19 cellular contexts compared by ENCODE assay signal in genomic region chr7:35699906-35700305, GRCh38. TPM values are rescaled to one million over a fixed set of nuclear protein-coding genes. Genes with fewer than 3 reads are reported as not detected.
DNase-seq lines count a peak whose midpoint lies in the region; ATAC-seq, FAIRE-seq and TF ChIP-seq lines count a peak whose summit lies in the region.
"Had no signal": no experiment of that assay in that cellular context is flagged by ENCODE, and none has a peak within 500 bp of the region (broad histone marks: within the 10 kb centered on the region; RNA-seq: fewer than 3 reads in every experiment).

No MANE protein-coding gene starts in this region.

- H3K36me3 ChIP-seq in MM.1S (replicated peaks; ENCODE audit: insufficient read depth, low read length) (no peaks in the 10 kb centered on the region), HepG2 (replicated peaks in 1 of 2; ENCODE audit: control insufficient read depth in 1 of 2, insufficient read depth in 2 of 2, low read length in 2 of 2) (peaks cover 0 to 1% of the 10 kb centered on the region in 2 experiments; a peak in 1 of 5 replicates), lower lobe of right lung (no peaks in the 10 kb centered on the region)

- H3K9me2 ChIP-seq in MM.1S (replicated peaks; ENCODE audit: insufficient read depth, low read length), result no peaks in the 10 kb centered on the region

- peaks cover 48% of the 10 kb centered on the region for H3K4me1 Mint-ChIP-seq in activated T-cell treated with anti-CD3 and anti-CD28 coated beads, Interleukin-2, amount 50 U/mL, for 24 hours (ENCODE audit: low read depth)
- peaks cover 10% of the 10 kb centered on the region for H3K4me1 Mint-ChIP-seq in activated T-helper 17 cell treated with anti-CD3 and anti-CD28 coated beads, Interleukin-2, amount 50 U/mL, for 72 hours
- H3K4me1 Mint-ChIP-seq in neural crest cell, result peaks cover 14% of the 10 kb centered on the region

- H3K4me2 ChIP-seq in MM.1S (ENCODE audit: low read depth, low read length) (peak overlapping the region; percentile 21), HepG2 (ENCODE audit: low read depth, low read length) (no peak overlapping the region)
- H3K4me2 ChIP-seq: PC-9 had no signal

- H3K27me3 Mint-ChIP-seq in activated T-cell treated with anti-CD3 and anti-CD28 coated beads, Interleukin-2, amount 50 U/mL, for 24 hours, result no peaks in the 10 kb centered on the region
- H3K27me3 Mint-ChIP-seq in activated T-helper 17 cell treated with anti-CD3 and anti-CD28 coated beads, Interleukin-2, amount 50 U/mL, for 72 hours, result no peaks in the 10 kb centered on the region
- no peaks in the 10 kb centered on the region for H3K27me3 Mint-ChIP-seq in neural crest cell (ENCODE audit: low read depth)

- H3K9me3 Mint-ChIP-seq in activated T-cell treated with anti-CD3 and anti-CD28 coated beads, Interleukin-2, amount 50 U/mL, for 24 hours, result peaks cover 2% of the 10 kb centered on the region
- H3K9me3 Mint-ChIP-seq in activated T-helper 17 cell treated with anti-CD3 and anti-CD28 coated beads, Interleukin-2, amount 50 U/mL, for 72 hours, result no peaks in the 10 kb centered on the region
- peaks cover 2% of the 10 kb centered on the region for H3K9me3 Mint-ChIP-seq in neural crest cell

- POLR2A ChIA-PET in HepG2 (lab: Yijun Ruan, JAX), result interaction anchor here (0.6 to 1.5 kb wide), 3 partner anchors 101 to 553 kb away, joined by 3 to 5 read pairs (median 3); partner anchors contain the start of gene SEPTIN7

- H3K27ac ChIP-seq in MM.1S (ENCODE audit: low read length) (peak overlapping the region; percentile 45; the same call in 1 of the 2 replicates), HepG2 (ENCODE audit: extremely low read length, insufficient read depth, low read length) (no peak overlapping the region), lower lobe of right lung (no peak overlapping the region)
- H3K27ac ChIP-seq: PC-9, RWPE1 had no signal

- CTCF ChIA-PET in HepG2 (lab: Yijun Ruan, JAX; ENCODE audit: low intra/inter-chr PET ratio, low total read pairs), result no interaction called here

- no peak for TF ChIP-seq RAD21 in HepG2 (CRISPR knock-in tag; IDR thresholded peaks at IDR 0.05)

- intact Hi-C loops in HepG2 (cut with micrococcal nuclease; ENCODE audit: unreplicated experiment), result loop anchor here (10.0 kb wide), 1 partner anchor 945 kb away; no protein-coding TSS in a partner anchor
- intact Hi-C loops in lower lobe of right lung (cut with DNase I), result no loop called here

- BruUV-seq in HepG2 (replicated peaks; lab: Mats Ljungman, UMichigan), result no TSS peak

- WGBS in HepG2 (ENCODE audit: low lambda C conversion rate), result 88% methylated on average over 2 of the region's 2 CpGs

- no peak overlapping the region for H3K4me3 ChIP-seq in MM.1S (ENCODE audit: low read length)
- no peak overlapping the region for H3K4me3 ChIP-seq in HepG2 (replicated peaks in 1 of 3; ENCODE audit: insufficient read depth in 1 of 3, low read depth in 2 of 3, low read length in 3 of 3)
- H3K4me3 ChIP-seq in lower lobe of right lung, result no peak overlapping the region
- H3K4me3 ChIP-seq: PC-9 had no signal

- no peak overlapping the region for H3K4me3 Mint-ChIP-seq in activated T-cell treated with anti-CD3 and anti-CD28 coated beads, Interleukin-2, amount 50 U/mL, for 24 hours
- H3K4me3 Mint-ChIP-seq in activated T-helper 17 cell treated with anti-CD3 and anti-CD28 coated beads, Interleukin-2, amount 50 U/mL, for 72 hours, result peak overlapping the region; percentile 24
- H3K4me3 Mint-ChIP-seq in neural crest cell, result peak overlapping the region; percentile 31
- H3K4me3 Mint-ChIP-seq: CD14-positive monocyte had no signal

- H3K79me2 ChIP-seq in MM.1S (ENCODE audit: low read length) (0 out of 2 replicates have a peak, but pooled peaks cover 5% of the 10 kb centered on the region), HepG2 (ENCODE audit: insufficient read depth, low read length) (peaks cover 10% of the 10 kb centered on the region)

- in situ Hi-C loops in HepG2 (cut with HindIII; ENCODE audit: extremely low pct_ligation_motif_present, low pct_unique_long_range_greater_than_20kb), result loop anchor here (25.0 kb wide), 1 partner anchor 612 kb away; no protein-coding TSS in a partner anchor

- no peak for ATAC-seq in activated T-helper 17 cell treated with anti-CD3 and anti-CD28 coated beads, Interleukin-2, amount 50 U/mL, for 72 hours (replicated peaks)
- ATAC-seq in HepG2 (no peak), lower lobe of right lung (no peak)

- H3K4me1 ChIP-seq in MM.1S (ENCODE audit: low read length), result peaks cover 29% of the 10 kb centered on the region
- H3K4me1 ChIP-seq in HepG2 (ENCODE audit: insufficient read depth, low read length), result peaks cover 20% of the 10 kb centered on the region
- peaks cover 13% of the 10 kb centered on the region for H3K4me1 ChIP-seq in lower lobe of right lung

- H3K9ac ChIP-seq in MM.1S (ENCODE audit: low read length) (no peak overlapping the region), HepG2 (ENCODE audit: insufficient read depth, low read depth, low read length) (no peak overlapping the region)

- H2AFZ ChIP-seq in MM.1S (ENCODE audit: low read length), result no peak overlapping the region
- H2AFZ ChIP-seq in HepG2 (ENCODE audit: low read length), result no peak overlapping the region
- H2AFZ ChIP-seq: PC-9 had no signal

- no peak for DNase-seq in activated T-cell treated with anti-CD3 and anti-CD28 coated beads, Interleukin-2, amount 50 U/mL, for 24 hours
- DNase-seq in activated T-cell treated with anti-CD3 and anti-CD28 coated beads for 4 hours, result no peak
- peak; percentile 67 for DNase-seq in MM.1S
- DNase-seq in neural crest cell (ENCODE audit: low read depth, low spot score), result no peak
- DNase-seq in HepG2 (ENCODE audit: low spot score), result no peak
- no peak for DNase-seq in lower lobe of right lung
- DNase-seq: ACHN, AML-193, COR-L47, GF-D8, GOT3, NCI-H1694 treated with DMSO at 0.1 percent for 48 hours, NCI-H226, NCI-H526, PC-9 had no signal

- TF ChIP-seq CTCF in MM.1S (IDR thresholded peaks at IDR 0.05; ENCODE audit: low read length), result no peak
- no peak for TF ChIP-seq CTCF in neural crest cell (conservative IDR thresholded peaks at IDR 0.05)
- TF ChIP-seq CTCF in HepG2 (CRISPR knock-in tag; IDR thresholded peaks at IDR 0.05), result no peak
- TF ChIP-seq CTCF in lower lobe of right lung (IDR thresholded peaks at IDR 0.05), result no peak

- TF ChIP-seq POLR2A in HepG2 (IDR thresholded peaks at IDR 0.05; ENCODE audit: insufficient read depth in 1 of 2, low read depth in 2 of 2, low read length in 2 of 2), result no peak

- no peak for TF ChIP-seq EP300 in HepG2 (IDR thresholded peaks at IDR 0.05; ENCODE audit: low read depth in 2 of 2, low read length in 2 of 2)
- no peak for TF ChIP-seq EP300 in HepG2 (CRISPR knock-in tag; IDR thresholded peaks at IDR 0.05; ENCODE audit: borderline replicate concordance)

- peaks cover 22% of the 10 kb centered on the region for H3K36me3 Mint-ChIP-seq in activated T-cell treated with anti-CD3 and anti-CD28 coated beads, Interleukin-2, amount 50 U/mL, for 24 hours (ENCODE audit: low read depth)
- H3K36me3 Mint-ChIP-seq in activated T-helper 17 cell treated with anti-CD3 and anti-CD28 coated beads, Interleukin-2, amount 50 U/mL, for 72 hours (ENCODE audit: low read depth), result no peaks in the 10 kb centered on the region
- peaks cover 7% of the 10 kb centered on the region for H3K36me3 Mint-ChIP-seq in neural crest cell (ENCODE audit: low read depth)

- no peaks in the 10 kb centered on the region for H3K27me3 ChIP-seq in MM.1S (replicated peaks; ENCODE audit: insufficient read depth, low read length)
- H3K27me3 ChIP-seq in HepG2 (ENCODE audit: control insufficient read depth in 1 of 2, insufficient read depth in 2 of 2, low read length in 2 of 2), result no peaks in the 10 kb centered on the region; a peak in 1 of 5 replicates
- no peaks in the 10 kb centered on the region for H3K27me3 ChIP-seq in lower lobe of right lung (ENCODE audit: low read depth)

- H3K9me3 ChIP-seq in MM.1S (replicated peaks; ENCODE audit: insufficient read depth, low read length) (no peaks in the 10 kb centered on the region), HepG2 (ENCODE audit: low read length) (no peaks in the 10 kb centered on the region), lower lobe of right lung (no peaks in the 10 kb centered on the region)

- H4K20me1 ChIP-seq in MM.1S (ENCODE audit: insufficient read depth, low read length) (no peaks in the 10 kb centered on the region), HepG2 (ENCODE audit: insufficient read depth, low read length) (no peaks in the 10 kb centered on the region)

- peak overlapping the region; percentile 89 for H3K27ac Mint-ChIP-seq in activated T-cell treated with anti-CD3 and anti-CD28 coated beads, Interleukin-2, amount 50 U/mL, for 24 hours
- H3K27ac Mint-ChIP-seq in activated T-helper 17 cell treated with anti-CD3 and anti-CD28 coated beads, Interleukin-2, amount 50 U/mL, for 72 hours, result peak overlapping the region; percentile 63
- H3K27ac Mint-ChIP-seq in neural crest cell (ENCODE audit: unreplicated experiment), result no peak overlapping the region
- H3K27ac Mint-ChIP-seq: CD14-positive monocyte had no signal

- peaks cover 15% of the 10 kb centered on the region for H3F3A ChIP-seq in MM.1S (ENCODE audit: insufficient read depth, low read length)

- no peak for FAIRE-seq in HepG2 (lab: Jason Lieb, UNC)
- FAIRE-seq: GM12891 had no signal

RNA-seq across cellular contexts. Expression of gene HERPUD2, which starts 5.0 kb away (rescaled TPM):
- total RNA-seq in activated T-helper 17 cell treated with anti-CD3 and anti-CD28 coated beads, Interleukin-2, amount 50 U/mL, for 72 hours, result 10 to 100 TPM; 25.3 to 27.4 TPM
- total RNA-seq in neural crest cell, result 28.0 and 29.0 TPM in 2 replicates
- 10.4 and 10.7 TPM in 2 replicates for total RNA-seq in HepG2 (2016; rRNA removed; fragmentation: Illumina TruSeq; extraction: Trizol)
- 4.8 and 6.9 TPM in 2 replicates for total RNA-seq in HepG2 (2016; cell fraction: cytosol; rRNA removed; fragmentation: Illumina TruSeq; extraction: Trizol; ENCODE audit: low read depth)
- 8.1 and 9.2 TPM in 2 replicates for total RNA-seq in HepG2 (2016; cell fraction: insoluble cytoplasmic fraction; rRNA removed; fragmentation: Illumina TruSeq; extraction: Trizol)
- 8.7 and 11.4 TPM in 2 replicates for total RNA-seq in HepG2 (2016; cell fraction: membrane; rRNA removed; fragmentation: Illumina TruSeq; extraction: Trizol)
- 7.9 and 9.8 TPM in 2 replicates for total RNA-seq in HepG2 (2016; cell fraction: nucleus; rRNA removed; fragmentation: Illumina TruSeq; extraction: Trizol)
- 38.6 and 41.5 TPM in 2 replicates for polyA plus RNA-seq in HepG2 (2011; rRNA removed)
- 25.1 and 28.9 TPM in 2 replicates for polyA plus RNA-seq in HepG2 (2011; cell fraction: cytosol; rRNA removed)
- polyA plus RNA-seq in HepG2 (2011; cell fraction: nucleus; rRNA removed), result 15.1 and 15.2 TPM in 2 replicates
- 14.4 and 14.8 TPM in 2 replicates for polyA plus RNA-seq in HepG2 (2012)
- 1.7 and 2.5 TPM in 2 replicates for polyA plus RNA-seq in HepG2 (2016; cell fraction: cytosol; fragmentation: Illumina TruSeq; extraction: Trizol; ENCODE audit: low read depth)
- polyA plus RNA-seq in HepG2 (2016; cell fraction: insoluble cytoplasmic fraction; fragmentation: Illumina TruSeq; extraction: Trizol; ENCODE audit: low read depth), result 11.0 and 11.1 TPM in 2 replicates
- polyA plus RNA-seq in HepG2 (2016; cell fraction: membrane; fragmentation: Illumina TruSeq; extraction: Trizol; ENCODE audit: low read depth), result 5.4 and 5.8 TPM in 2 replicates
- 9.9 and 12.3 TPM in 2 replicates for polyA plus RNA-seq in HepG2 (2016; cell fraction: nucleus; fragmentation: Illumina TruSeq; extraction: Trizol; ENCODE audit: insufficient read depth, low read depth)
- 67.6 and 68.6 TPM in 2 replicates for polyA minus RNA-seq in HepG2 (2011; rRNA and poly(A)+ RNA removed; ENCODE audit: low replicate concordance)
- 21.0 and 26.4 TPM in 2 replicates for polyA minus RNA-seq in HepG2 (2011; cell fraction: cytosol; rRNA and poly(A)+ RNA removed)
- polyA minus RNA-seq in HepG2 (2011; cell fraction: nucleus; rRNA and poly(A)+ RNA removed), result 38.2 and 43.6 TPM in 2 replicates
- 40.0 TPM for total RNA-seq in lower lobe of right lung
